In the genomic region with DNA sequence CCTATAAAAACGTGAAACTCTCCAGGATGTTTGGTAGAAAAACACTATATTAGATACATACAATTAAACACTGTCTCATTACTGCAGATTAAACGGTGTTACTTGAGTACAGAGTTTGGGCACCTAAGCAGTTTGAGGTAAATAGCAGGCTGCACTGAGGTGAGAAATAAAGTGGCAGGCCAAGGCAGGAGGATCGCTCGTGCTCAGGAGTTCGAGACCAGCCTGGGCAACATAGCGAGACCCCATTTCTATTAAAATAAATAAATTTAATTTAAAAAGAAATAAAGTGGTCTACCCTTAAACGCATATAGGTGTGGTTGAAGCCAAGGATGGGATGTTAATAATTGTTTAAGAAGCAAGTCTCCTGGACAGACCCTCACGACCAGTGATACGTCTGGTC, we compare ENCODE assay signal across 8 cellular contexts. TPM values are rescaled to one million over a fixed set of nuclear protein-coding genes. Genes with fewer than 3 reads are reported as not detected.
DNase-seq lines count a peak whose midpoint lies in the region; ATAC-seq and TF ChIP-seq lines count a peak whose summit lies in the region.

No MANE protein-coding gene starts in this region.

- H3K36me3 Mint-ChIP-seq in H9 (ENCODE audit: insufficient read depth in 1 of 3, low read depth in 3 of 3) (peaks cover 11 to 25% (median 14%) of the 10 kb centered on the region in 3 experiments), glutamatergic neuron (ENCODE audit: unreplicated experiment) (peaks cover 5% of the 10 kb centered on the region)

- H3K27me3 ChIP-seq in H9 (ENCODE audit: insufficient read depth, low read length) = no peaks in the 10 kb centered on the region

- H3K14ac ChIP-seq in H9 (ENCODE audit: insufficient read depth, low read length) = peak overlapping the region; percentile 89; the same call in 1 of the 2 replicates

- no peaks in the 10 kb centered on the region for H3K4me1 ChIP-seq in H9 (ENCODE audit: insufficient read depth, low read length)

- no peak overlapping the region for H2BK12ac ChIP-seq in H9 (ENCODE audit: insufficient read length, low read depth, low read length)

- peaks cover 8 to 12% of the 10 kb centered on the region in 2 experiments for H3K9me3 Mint-ChIP-seq in H9
- peaks cover 6% of the 10 kb centered on the region for H3K9me3 Mint-ChIP-seq in glutamatergic neuron (ENCODE audit: unreplicated experiment)

- H2BK15ac ChIP-seq in H9 (ENCODE audit: low read depth, low read length) = no peak overlapping the region

- H3K4me1 Mint-ChIP-seq in H9 (peaks cover 5 to 6% of the 10 kb centered on the region in 2 experiments; a peak in 2 of 4 replicates), glutamatergic neuron (ENCODE audit: low read depth, unreplicated experiment) (peaks cover 2% of the 10 kb centered on the region)

- H3K27ac Mint-ChIP-seq in H9 (no peak overlapping the region), glutamatergic neuron (ENCODE audit: unreplicated experiment) (peak overlapping the region; percentile 97)

- H4K8ac ChIP-seq in H9 (replicated peaks; ENCODE audit: insufficient read length, low read depth, low read length) = no peak overlapping the region

- no peak overlapping the region for H3K56ac ChIP-seq in H9 (ENCODE audit: insufficient read length, low read depth, low read length)

- no peak overlapping the region for H3T11ph ChIP-seq in H9 (ENCODE audit: low read length)

- no peak overlapping the region for H2BK20ac ChIP-seq in H9 (ENCODE audit: low read depth, low read length, poor library complexity, severe bottlenecking)

- no peak overlapping the region for H2BK120ac ChIP-seq in H9 (ENCODE audit: low read depth, low read length, poor library complexity, severe bottlenecking)

- peak overlapping the region; percentile 93 for H3K4me2 ChIP-seq in H9 (ENCODE audit: insufficient read depth, insufficient read length, low read length)

- no peaks in the 10 kb centered on the region for H3K79me1 ChIP-seq in H9 (ENCODE audit: insufficient read depth, low read depth, low read length, poor library complexity, severe bottlenecking)

- no peak overlapping the region for H3K23ac ChIP-seq in H9 (ENCODE audit: insufficient read length, low read depth, low read length)

- H4K91ac ChIP-seq in H9 (ENCODE audit: insufficient read length, low read depth, low read length) = no peak overlapping the region

- ATAC-seq in GM21723 (IDR thresholded peaks at IDR 0.05; ENCODE audit: unreplicated experiment) (no peak), HG02798 (IDR thresholded peaks at IDR 0.05; ENCODE audit: poor library complexity, unreplicated experiment) (no peak), GM18867 (IDR thresholded peaks at IDR 0.05; ENCODE audit: unreplicated experiment) (no peak)

- H3K4me3 Mint-ChIP-seq in H9 = peak overlapping the region; percentile 97 to 99
- H3K4me3 Mint-ChIP-seq in glutamatergic neuron (ENCODE audit: unreplicated experiment) = peak overlapping the region; percentile 93

- peak overlapping the region; percentile 95 for H3K9ac ChIP-seq in H9 (ENCODE audit: extremely low read depth, insufficient read length, low read length)

- peaks cover 2% of the 10 kb centered on the region for H4K20me1 ChIP-seq in H9 (ENCODE audit: control insufficient read depth, insufficient read depth, insufficient read length)

- DNase-seq in H9 = no peak
- DNase-seq in glutamatergic neuron = no peak
- DNase-seq in T1000 (lab: John Stamatoyannopoulos, UW) = no peak

- TF ChIP-seq CTCF in H9 (conservative IDR thresholded peaks at IDR 0.05) (no peak), VCaP (conservative IDR thresholded peaks at IDR 0.05) (no peak), glutamatergic neuron (IDR thresholded peaks at IDR 0.05; ENCODE audit: partially characterized antibody, unreplicated experiment) (no peak)

- no peak overlapping the region for H2AK5ac ChIP-seq in H9 (ENCODE audit: insufficient read length, low read length)

- H3K4me3 ChIP-seq in skin epidermis = peak overlapping the region; percentile 77 to 97 (median 88)

- WGBS in H9 (ENCODE audit: extremely low coverage, insufficient read length, low lambda C conversion rate) = no CpG with 5 or more reads among the region's 9 CpGs

- peaks cover 3% of the 10 kb centered on the region; the same call in 1 of the 2 replicates for H3K27me3 Mint-ChIP-seq in H9 (ENCODE audit: low read depth)
- H3K27me3 Mint-ChIP-seq in glutamatergic neuron (ENCODE audit: unreplicated experiment) = peaks cover 15% of the 10 kb centered on the region

- no peak overlapping the region for H4K5ac ChIP-seq in H9 (ENCODE audit: insufficient read length, low read depth, low read length)

- peak overlapping the region; percentile 85 for H3K18ac ChIP-seq in H9 (ENCODE audit: insufficient read length, low read depth, low read length)

- H3K4ac ChIP-seq in H9 (ENCODE audit: low read depth, low read length) = no peak overlapping the region; the same call in 1 of the 2 replicates

- peaks cover 7% of the 10 kb centered on the region for H3K23me2 ChIP-seq in H9 (ENCODE audit: insufficient read length, low read depth, low read length, poor library complexity, severe bottlenecking)

- no peaks in the 10 kb centered on the region for H3K9me3 ChIP-seq in H9 (ENCODE audit: control insufficient read depth, low read depth, low read length)

- H2AFZ ChIP-seq in H9 (ENCODE audit: low read length) = no peak overlapping the region

- H3K79me2 ChIP-seq in H9 (ENCODE audit: insufficient read depth, low read length) = peaks cover 26% of the 10 kb centered on the region; the same call in 1 of the 2 replicates

- H2BK5ac ChIP-seq in H9 (ENCODE audit: insufficient read length, low read length) = no peak overlapping the region

- no peak overlapping the region for H3K27ac ChIP-seq in H9 (ENCODE audit: insufficient read length, low read depth, low read length)
- H3K27ac ChIP-seq in VCaP = peak overlapping the region; percentile 97
- H3K27ac ChIP-seq in skin epidermis = peak overlapping the region in 20 of 21 experiments; percentile 87 to 99 (median 95)

RNA-seq across cellular contexts. Expression of gene PSPC1, which starts 1.2 kb away (rescaled TPM):
- 134 and 137 TPM in 2 replicates for total RNA-seq in H9 (2021)
- total RNA-seq in glutamatergic neuron (ENCODE audit: unreplicated experiment) = 84.2 TPM
